1 cellular context compared by ENCODE assay signal in genomic region chr4:140884431-140885058, GRCh38.
TF ChIP-seq lines count a peak whose summit lies in the region.

No MANE protein-coding gene starts in this region.

TF ChIP-seq in H1, 55 proteins besides CTCF, POLR2A, EP300 and RAD21:
- TF ChIP-seq CHD7 (IDR thresholded peaks at IDR 0.05; ENCODE audit: insufficient replicate concordance, low read length) (no peak), MAX (IDR thresholded peaks at IDR 0.05) (peak; percentile 95), USF2 (IDR thresholded peaks at IDR 0.05; ENCODE audit: low read length) (0 out of 2 replicates have a peak, but pooled peaks have one; percentile 13), YY1 (IDR thresholded peaks at IDR 0.05; ENCODE audit: low read depth, low read length) (peak; percentile 46; the same call in 1 of the 2 replicates), ATF3 (IDR thresholded peaks at IDR 0.05; ENCODE audit: insufficient read depth, low read depth, low read length) (peak; percentile 7; the same call in 1 of the 2 replicates)
